In genomic region chr19:4474504-4475136, GRCh38 we compare ENCODE assay signal across 8 cellular contexts. TPM values are rescaled to one million over a fixed set of nuclear protein-coding genes. Genes with fewer than 3 reads are reported as not detected.
DNase-seq lines count a peak whose midpoint lies in the region; ATAC-seq, FAIRE-seq and TF ChIP-seq lines count a peak whose summit lies in the region.

No MANE protein-coding gene starts in this region.

- DNase-seq in A673 (ENCODE audit: low spot score), result peak; percentile 85
- peak; percentile 85 for DNase-seq in GM12891 (ENCODE audit: insufficient read length, low spot score)
- peak; percentile 65 for DNase-seq in NCI-H748 treated with DMSO at 0.1 percent for 48 hours (lab: John Stamatoyannopoulos, UW)
- DNase-seq in mammary epithelial cell, result peak; percentile 54
- peak; percentile 64 to 76 for DNase-seq in lung microvascular endothelial cell (ENCODE audit: low read depth in 2 of 2)
- no peak for DNase-seq in left colon

- H2AFZ ChIP-seq in mammary epithelial cell (ENCODE audit: low read depth, low read length), result peak overlapping the region; percentile 73

- no peak for TF ChIP-seq CTCF in A673 (conservative IDR thresholded peaks at IDR 0.05; ENCODE audit: low read depth, low read length)
- TF ChIP-seq CTCF in mammary epithelial cell (conservative IDR thresholded peaks at IDR 0.05 in 1 of 2, IDR thresholded peaks at IDR 0.05 in 1 of 2; ENCODE audit: extremely low read depth in 1 of 2, insufficient read depth in 1 of 2, low read depth in 1 of 2, low read length in 2 of 2), result no peak

- TF ChIP-seq POLR2A in GM12891 (IDR thresholded peaks at IDR 0.05; ENCODE audit: low read depth, low read length), result no peak

- peaks cover 33% of the 10 kb centered on the region for H3K79me2 ChIP-seq in mammary epithelial cell (ENCODE audit: insufficient read depth, low read length)

- no peaks in the 10 kb centered on the region for H4K20me1 ChIP-seq in mammary epithelial cell (ENCODE audit: insufficient read depth, low read length)

- no peaks in the 10 kb centered on the region for H3K9me3 ChIP-seq in A673 (ENCODE audit: low read depth, low read length, poor library complexity, severe bottlenecking)
- no peaks in the 10 kb centered on the region for H3K9me3 ChIP-seq in mammary epithelial cell (replicated peaks; ENCODE audit: insufficient read depth, low read length)

- 22% methylated on average over 8 of the region's 15 CpGs for WGBS in mammary epithelial cell (ENCODE audit: low coverage, missing lambda C conversion rate)

- dilution Hi-C loops in mammary epithelial cell (cut with HindIII; ENCODE audit: low sequenced_read_pairs), result no loop called here

- peak overlapping the region; percentile 88 for H3K27ac ChIP-seq in A673 (ENCODE audit: low read depth, low read length, poor library complexity, severe bottlenecking)
- H3K27ac ChIP-seq in mammary epithelial cell (ENCODE audit: insufficient read depth, low read depth, low read length), result no peak overlapping the region

- BruUV-seq in A673 (replicated peaks; lab: Mats Ljungman, UMichigan) (no TSS peak), mammary epithelial cell (replicated peaks; lab: Mats Ljungman, UMichigan) (no TSS peak)

- H3K4me1 ChIP-seq in A673 (ENCODE audit: insufficient read depth, low read length, poor library complexity, severe bottlenecking) (no peaks in the 10 kb centered on the region), mammary epithelial cell (ENCODE audit: insufficient read depth, low read length) (peaks cover 14% of the 10 kb centered on the region)

- in situ Hi-C loops in mammary epithelial cell (cut with MboI; ENCODE audit: low sequenced_read_pairs in 2 of 2), result no loop called here

- ATAC-seq in left colon (no peak), HG02973 (IDR thresholded peaks at IDR 0.05; ENCODE audit: unreplicated experiment) (no peak), HG02588 (IDR thresholded peaks at IDR 0.05; ENCODE audit: unreplicated experiment) (no peak)

- H3K36me3 ChIP-seq in A673 (ENCODE audit: insufficient read depth, low read length, poor library complexity, severe bottlenecking) (peaks cover 26% of the 10 kb centered on the region), mammary epithelial cell (ENCODE audit: insufficient read depth, low read length) (peaks cover 3% of the 10 kb centered on the region)

- H3K4me3 ChIP-seq in A673 (ENCODE audit: low read depth, low read length, poor library complexity, severe bottlenecking), result peak overlapping the region; percentile 99
- H3K4me3 ChIP-seq in mammary epithelial cell (replicated peaks in 1 of 3; ENCODE audit: insufficient read depth in 1 of 3, low read depth in 2 of 3, low read length in 3 of 3), result peak overlapping the region; percentile 32 to 73 (median 40)

- H3K27me3 ChIP-seq in A673 (replicated peaks; ENCODE audit: insufficient read depth, low read depth, low read length, poor library complexity) (no peaks in the 10 kb centered on the region), mammary epithelial cell (ENCODE audit: insufficient read depth, low read length) (no peaks in the 10 kb centered on the region)

- CTCF ChIA-PET in A673 (lab: Charles Lee) (interaction anchor here (0.5 to 1.1 kb wide), 3 partner anchors 72 to 485 kb away, joined by 4 to 6 read pairs (median 4); partner anchors contain the start of gene CHAF1A), mammary epithelial cell (lab: Charles Lee; ENCODE audit: low non-redundant PET) (interaction anchor here (0.6 to 0.7 kb wide), 2 partner anchors 115 to 155 kb away, joined by 3 read pairs; no protein-coding TSS in a partner anchor)

- H3K4me2 ChIP-seq in mammary epithelial cell (ENCODE audit: insufficient read depth, low read depth, low read length), result peak overlapping the region; percentile 100

- intact Hi-C loops in A673 (cut with micrococcal nuclease; ENCODE audit: unreplicated experiment), result loop anchor here (5.0 kb wide), 1 partner anchor 72 kb away; the partner anchor contains the start of genes CHAF1A and SH3GL1
- intact Hi-C loops in mammary epithelial cell (cut with micrococcal nuclease), result loop anchor here (1.0 to 5.0 kb wide), 2 partner anchors 51 to 97 kb away; no protein-coding TSS in a partner anchor
- intact Hi-C loops in left colon (cut with DNase I, micrococcal nuclease), result no loop called here

- POLR2A ChIA-PET in A673 (lab: Charles Lee; ENCODE audit: low non-redundant PET), result interaction anchor here (0.6 kb wide), 1 partner anchor 179 kb away, joined by 4 read pairs; no protein-coding TSS in a partner anchor

- peak; percentile 94 for FAIRE-seq in GM12891 (lab: Jason Lieb, UNC)

- H3K9ac ChIP-seq in mammary epithelial cell (ENCODE audit: insufficient read depth, low read length), result no peak overlapping the region

TF ChIP-seq in GM12891, 5 proteins besides CTCF, POLR2A, EP300 and RAD21:
- no peak for TF ChIP-seq SPI1 (IDR thresholded peaks at IDR 0.05; ENCODE audit: low read depth, low read length)
- no peak for TF ChIP-seq POU2F2 (IDR thresholded peaks at IDR 0.05; ENCODE audit: low read depth, low read length)
- TF ChIP-seq POLR2AphosphoS5 (IDR thresholded peaks at IDR 0.05; ENCODE audit: low read depth, low read length), result no peak
- no peak for TF ChIP-seq PAX5 (IDR thresholded peaks at IDR 0.05; ENCODE audit: insufficient read depth, low read length, severe bottlenecking)
- TF ChIP-seq TAF1 (IDR thresholded peaks at IDR 0.05; ENCODE audit: low read depth, low read length), result no peak

RNA-seq across cellular contexts. Expression of gene HDGFL2, which starts 2.5 kb away (rescaled TPM):
- total RNA-seq in A673 (2021), result 89.6 and 94.8 TPM in 2 replicates
- polyA plus RNA-seq in GM12891 (2012; ENCODE audit: low read depth, missing spikeins), result 33.5 TPM
- 10 to 100 TPM; 38.5 to 50.9 TPM for total RNA-seq in mammary epithelial cell
- polyA plus RNA-seq in mammary epithelial cell, result 30.0 TPM
- 13.4 TPM for polyA minus RNA-seq in mammary epithelial cell
- total RNA-seq in lung microvascular endothelial cell, result 38.5 and 39.0 TPM in 2 replicates
- total RNA-seq in left colon, result 10 to 100 TPM; 29.9 to 39.3 TPM

RNA-seq across cellular contexts. Expression of gene UBXN6, which starts 17.0 kb away (rescaled TPM):
- 49.1 and 56.1 TPM in 2 replicates for total RNA-seq in A673 (2021)
- polyA plus RNA-seq in GM12891 (2012; ENCODE audit: low read depth, missing spikeins), result 36.2 TPM
- total RNA-seq in mammary epithelial cell, result 10 to 100 TPM; 81.0 to 87.7 TPM
- polyA plus RNA-seq in mammary epithelial cell, result 56.4 TPM
- polyA minus RNA-seq in mammary epithelial cell, result 11.1 TPM
- total RNA-seq in lung microvascular endothelial cell, result 81.9 and 99.8 TPM in 2 replicates
- total RNA-seq in left colon, result 100 to 1,000 TPM in 1 of 2 donors, 10 to 100 TPM in 1; 90.4 to 104 TPM

RNA-seq across cellular contexts. Expression of gene PLIN4, which starts 43.7 kb away (rescaled TPM):
- total RNA-seq in A673 (2021) (1.0 and 1.3 TPM in 2 replicates), mammary epithelial cell (10 to 100 TPM in 1 of 2 donors, 1 to 10 TPM in 1; 9.3 to 38.2 TPM), lung microvascular endothelial cell (0.65 and 2.0 TPM in 2 replicates), left colon (10 to 100 TPM in 1 of 2 donors, under 1 TPM in 1; 0.24 to 12.0 TPM)
- polyA plus RNA-seq in GM12891 (2012; ENCODE audit: low read depth, missing spikeins), result 0.54 TPM
- 2.7 TPM for polyA plus RNA-seq in mammary epithelial cell
- 7.6 TPM for polyA minus RNA-seq in mammary epithelial cell

Comparison
In these comparisons a context has a peak if more than half of its experiments do, and no peak if none do; other contexts are left out.
1. DNase-seq: peak in A673 (single experiment), GM12891 (single experiment), NCI-H748 treated with DMSO at 0.1 percent for 48 hours (single experiment), mammary epithelial cell (single experiment) and lung microvascular endothelial cell (2 of 2); none in left colon (0 of 2).
2. intact Hi-C loops: an anchor here in A673 (5.0 kb wide) and mammary epithelial cell (1.0 to 5.0 kb wide); none called in left colon.